ENCODE assay signal across 22 cellular contexts in genomic region chr22:29973269-29973668, GRCh38.
"Had no signal": no experiment of that assay in that cellular context is flagged by ENCODE, and none has a peak within 500 bp of the region (broad histone marks: within the 10 kb centered on the region; RNA-seq: fewer than 3 reads in every experiment).

No MANE protein-coding gene starts in this region.

- H3K27ac Mint-ChIP-seq: activated CD8-positive, alpha-beta T cell treated with anti-CD3 and anti-CD28 coated beads, Interleukin-2, amount 10 ng/mL, durations not matched to agents 7 days and 5 days; activated naive CD4-positive, alpha-beta T cell treated with anti-CD3 and anti-CD28 coated beads, Interleukin-2, amount 50 U/mL, for 24 hours; T-helper 17 cell; WTC11 had no signal

- H3K36me3 Mint-ChIP-seq: WTC11 had no signal

- DNase-seq: activated CD4-positive, alpha-beta T cell treated with anti-CD3 and anti-CD28 coated beads for 48 hours; activated CD4-positive, alpha-beta T cell treated with anti-CD3 and anti-CD28 coated beads, Interleukin-2, amount 50 U/mL, for 4 hours; activated CD4-positive, CD25-positive, alpha-beta regulatory T cell treated with anti-CD3 and anti-CD28 coated beads, Interleukin-2, amount 50 U/mL, for 72 hours; activated CD8-positive, alpha-beta memory T cell treated with anti-CD3 and anti-CD28 coated beads, Interleukin-2, amount 50 U/mL, for 48 hours; activated CD8-positive, alpha-beta T cell treated with anti-CD3 and anti-CD28 coated beads, Interleukin-2, amount 10 ng/mL, durations not matched to agents 7 days and 5 days; activated T-cell treated with anti-CD3 and anti-CD28 coated beads, Interleukin-2, amount 50 U/mL, for 1 hour; aorta; MG63; MV-4-11; NCI-H1092 treated with DMSO at 0.1 percent for 48 hours; NCI-H1417 treated with DMSO at 0.1 percent for 48 hours; NCI-H1694 treated with DMSO at 0.1 percent for 48 hours; NCI-H2029 treated with DMSO at 0.1 percent for 48 hours; NCI-H345; NCI-H510A; NCI-H526 treated with DMSO at 0.1 percent for 48 hours; NCI-H82; SIG-M5; T-helper 17 cell; T-helper 9 cell had no signal

- H3K4me3 ChIP-seq: MG63 had no signal

- ATAC-seq: activated CD8-positive, alpha-beta T cell treated with anti-CD3 and anti-CD28 coated beads, Interleukin-2, amount 10 ng/mL, durations not matched to agents 7 days and 5 days; T-helper 17 cell; WTC11 had no signal

- H3K4me3 Mint-ChIP-seq: activated CD8-positive, alpha-beta T cell treated with anti-CD3 and anti-CD28 coated beads, Interleukin-2, amount 10 ng/mL, durations not matched to agents 7 days and 5 days; activated naive CD4-positive, alpha-beta T cell treated with anti-CD3 and anti-CD28 coated beads, Interleukin-2, amount 50 U/mL, for 24 hours; T-helper 17 cell; WTC11 had no signal

- H3K27me3 ChIP-seq: MG63 had no signal

- H3K9me3 ChIP-seq: MG63 had no signal

- H3K27me3 Mint-ChIP-seq: activated naive CD4-positive, alpha-beta T cell treated with anti-CD3 and anti-CD28 coated beads, Interleukin-2, amount 50 U/mL, for 24 hours; T-helper 17 cell had no signal

- H3K9me3 Mint-ChIP-seq: activated naive CD4-positive, alpha-beta T cell treated with anti-CD3 and anti-CD28 coated beads, Interleukin-2, amount 50 U/mL, for 24 hours; WTC11 had no signal
